Comparison of ENCODE assay signal across 11 cellular contexts in the genomic region with DNA sequence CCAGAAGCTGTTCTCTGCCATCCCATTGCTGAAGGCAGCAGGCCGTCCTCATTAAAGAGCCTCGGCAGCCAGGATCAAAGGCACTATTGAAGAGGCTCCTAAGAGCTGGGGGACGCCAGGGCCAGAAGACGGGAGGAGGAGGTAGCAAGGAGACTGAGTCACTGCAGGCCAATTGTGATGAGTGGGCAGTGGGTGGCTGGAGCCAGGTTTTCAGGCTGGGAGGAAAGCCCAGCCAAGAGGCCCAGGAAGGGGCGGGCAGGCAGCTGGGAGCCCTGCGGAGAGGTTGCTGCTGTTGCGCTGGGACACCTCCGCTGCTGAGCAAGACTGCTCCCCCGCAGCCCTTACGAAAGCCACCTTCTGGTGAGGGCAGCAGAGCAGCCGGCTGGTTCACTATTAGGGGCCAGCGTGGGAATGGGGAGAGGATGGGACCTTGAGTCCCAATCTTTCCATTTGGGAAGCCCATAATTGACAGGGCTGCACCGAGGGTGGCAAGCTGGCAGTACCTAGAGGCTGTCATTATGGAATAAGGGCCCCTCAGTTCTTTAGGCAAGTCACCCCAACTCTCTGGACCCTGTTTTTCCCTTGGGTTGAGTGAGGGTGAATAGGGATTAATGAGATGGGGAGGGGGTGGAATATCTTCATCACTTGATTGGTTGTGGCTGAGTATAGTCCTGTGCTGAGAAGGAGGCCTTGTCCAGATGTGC. TPM values are rescaled to one million over a fixed set of nuclear protein-coding genes. Genes with fewer than 3 reads are reported as not detected.
DNase-seq lines count a peak whose midpoint lies in the region; ATAC-seq and TF ChIP-seq lines count a peak whose summit lies in the region.
"Had no signal": no experiment of that assay in that cellular context is flagged by ENCODE, and none has a peak within 500 bp of the region (broad histone marks: within the 10 kb centered on the region; RNA-seq: fewer than 3 reads in every experiment).

No MANE protein-coding gene starts in this region.

- H3K9ac ChIP-seq in adipocyte (ENCODE audit: low read length) (peak overlapping the region; percentile 40), trophoblast cell (ENCODE audit: low read length) (no peak overlapping the region)

- H3K27me3 ChIP-seq in adipocyte (replicated peaks; ENCODE audit: control insufficient read depth, insufficient read depth, low read length) (no peaks in the 10 kb centered on the region), trophoblast cell (ENCODE audit: insufficient read depth, low read length) (no peaks in the 10 kb centered on the region)

- peaks cover 15% of the 10 kb centered on the region for H3K27me3 Mint-ChIP-seq in stimulated activated naive CD8-positive, alpha-beta T cell treated with anti-CD3 and anti-CD28 coated beads, Interleukin-15, amount 100 ng/mL, for 72 hours

- H3K79me1 ChIP-seq in trophoblast cell (ENCODE audit: low read length): peaks cover 36% of the 10 kb centered on the region

- H3K36me3 ChIP-seq in adipocyte (ENCODE audit: control insufficient read depth, insufficient read depth, low read length, severe bottlenecking): no peaks in the 10 kb centered on the region
- peaks cover 18 to 24% of the 10 kb centered on the region in 2 experiments for H3K36me3 ChIP-seq in trophoblast cell (ENCODE audit: control insufficient read depth in 1 of 2, insufficient read depth in 2 of 2, low read length in 2 of 2)
- H3K36me3 ChIP-seq: HAP-1 had no signal

- peak overlapping the region; percentile 63 for H2BK5ac ChIP-seq in trophoblast cell (ENCODE audit: low read depth, low read length, poor library complexity)

- peak overlapping the region in 1 of 2 donors; percentile 24 for H3K27ac Mint-ChIP-seq in stimulated activated naive CD8-positive, alpha-beta T cell treated with anti-CD3 and anti-CD28 coated beads, Interleukin-15, amount 100 ng/mL, for 72 hours

- H2BK120ac ChIP-seq in trophoblast cell (ENCODE audit: insufficient read depth, low read length, poor library complexity): no peak overlapping the region

- H3K9me3 ChIP-seq in adipocyte (ENCODE audit: control insufficient read depth, low read length) (no peaks in the 10 kb centered on the region), trophoblast cell (ENCODE audit: insufficient read depth, low read depth, low read length) (no peaks in the 10 kb centered on the region)
- H3K9me3 ChIP-seq: HAP-1 had no signal

- H2AK5ac ChIP-seq in trophoblast cell (ENCODE audit: low read length): no peak overlapping the region

- H3K27ac ChIP-seq in trophoblast cell (ENCODE audit: low read depth, low read length): peak overlapping the region; percentile 36

- H3K4me3 Mint-ChIP-seq in stimulated activated naive CD8-positive, alpha-beta T cell treated with anti-CD3 and anti-CD28 coated beads, Interleukin-15, amount 100 ng/mL, for 72 hours: no peak overlapping the region

- H3K9me3 Mint-ChIP-seq in stimulated activated naive CD8-positive, alpha-beta T cell treated with anti-CD3 and anti-CD28 coated beads, Interleukin-15, amount 100 ng/mL, for 72 hours: no peaks in the 10 kb centered on the region

- H3K4ac ChIP-seq in trophoblast cell (ENCODE audit: low read depth, low read length): no peak overlapping the region

- no peak overlapping the region for H3K4me2 ChIP-seq in trophoblast cell (ENCODE audit: low read length)

- H4K91ac ChIP-seq in trophoblast cell (ENCODE audit: low read depth, low read length): peak overlapping the region; percentile 78

- ATAC-seq in Right ventricle myocardium superior (ENCODE audit: poor library complexity) (peak; percentile 60), HG03045 (IDR thresholded peaks at IDR 0.05; ENCODE audit: unreplicated experiment) (no peak), GM18867 (IDR thresholded peaks at IDR 0.05; ENCODE audit: unreplicated experiment) (no peak)
- ATAC-seq in stimulated activated naive CD8-positive, alpha-beta T cell treated with anti-CD3 and anti-CD28 coated beads, Interleukin-15, amount 100 ng/mL, for 72 hours: no peak

- H2BK12ac ChIP-seq in trophoblast cell (ENCODE audit: low read length): peak overlapping the region; percentile 4

- H4K8ac ChIP-seq in trophoblast cell (ENCODE audit: low read depth, low read length): no peak overlapping the region

- no peak overlapping the region for H2AFZ ChIP-seq in trophoblast cell (ENCODE audit: insufficient read depth, low read length, poor library complexity)

- no peak overlapping the region for H3K4me3 ChIP-seq in adipocyte (ENCODE audit: low read length)
- H3K4me3 ChIP-seq in trophoblast cell (ENCODE audit: low read depth, low read length): no peak overlapping the region
- H3K4me3 ChIP-seq: HAP-1 had no signal

- peak overlapping the region; percentile 32 for H3K18ac ChIP-seq in trophoblast cell (ENCODE audit: low read length)

- H4K12ac ChIP-seq in trophoblast cell (ENCODE audit: low read depth, low read length): no peak overlapping the region

- H3K4me1 Mint-ChIP-seq in stimulated activated naive CD8-positive, alpha-beta T cell treated with anti-CD3 and anti-CD28 coated beads, Interleukin-15, amount 100 ng/mL, for 72 hours: no peaks in the 10 kb centered on the region

- H3K14ac ChIP-seq in trophoblast cell (ENCODE audit: low read length): peak overlapping the region; percentile 26

- H3K4me1 ChIP-seq in adipocyte (ENCODE audit: control insufficient read depth, insufficient read depth, low read length) (peaks cover 25% of the 10 kb centered on the region), trophoblast cell (ENCODE audit: control insufficient read depth in 1 of 2, insufficient read depth in 2 of 2, low read length in 2 of 2) (peaks cover 45 to 65% of the 10 kb centered on the region in 2 experiments)

- no peak overlapping the region for H3K23ac ChIP-seq in trophoblast cell (ENCODE audit: low read length)

- DNase-seq in EH (ENCODE audit: low read depth) (peak; percentile 90), adipocyte (ENCODE audit: low read depth) (peak; percentile 92), Right ventricle myocardium superior (peak; percentile 63), trophoblast cell (no peak), GM20000 (ENCODE audit: low spot score) (no peak)
- DNase-seq in stimulated activated naive CD8-positive, alpha-beta T cell treated with anti-CD3 and anti-CD28 coated beads, Interleukin-15, amount 100 ng/mL, for 72 hours: no peak
- DNase-seq: activated CD4-positive, alpha-beta T cell treated with anti-CD3 and anti-CD28 coated beads, Interleukin-2, amount 50 U/mL, for 4 hours; NCI-H2029 treated with DMSO at 0.1 percent for 48 hours had no signal

- intact Hi-C loops in Right ventricle myocardium superior (cut with DNase I): no loop called here

- peaks cover 16% of the 10 kb centered on the region for H3K79me2 ChIP-seq in trophoblast cell (ENCODE audit: control insufficient read depth, insufficient read depth, low read length, poor library complexity)

- TF ChIP-seq CTCF in GM20000 (IDR thresholded peaks at IDR 0.05; ENCODE audit: extremely low read depth, missing control alignments): no peak

- no CpG with 5 or more reads among the region's 13 CpGs for WGBS in trophoblast cell (ENCODE audit: extremely low coverage, insufficient coverage, insufficient read length)

RNA-seq across cellular contexts. Expression of a gene that starts 48.4 kb away (rescaled TPM):
- total RNA-seq in Right ventricle myocardium superior: 12.2 TPM
- 54.7 and 55.5 TPM in 2 replicates for polyA plus RNA-seq in trophoblast cell (2013)

RNA-seq across cellular contexts. Expression of a gene that starts 58.3 kb away (rescaled TPM):
- total RNA-seq in Right ventricle myocardium superior: 1.8 TPM
- 6.4 and 6.8 TPM in 2 replicates for polyA plus RNA-seq in trophoblast cell (2013)

Comparison
In these comparisons a context has a peak if more than half of its experiments do, and no peak if none do; other contexts are left out.
1. DNase-seq: peak in EH (single experiment), adipocyte (single experiment) and Right ventricle myocardium superior (single experiment); none in trophoblast cell (0 of 2), stimulated activated naive CD8-positive, alpha-beta T cell treated with anti-CD3 and anti-CD28 coated beads, Interleukin-15, amount 100 ng/mL, for 72 hours (0 of 2) and GM20000 (single experiment).